ENCODE assay signal across 11 cellular contexts in genomic region chr6:151962246-151962846, GRCh38.
A peak's percentile ranks its signal among the peaks of the same experiment; 100 is the strongest.
DNase-seq lines count a peak whose midpoint lies in the region; ATAC-seq and TF ChIP-seq lines count a peak whose summit lies in the region.
"Had no signal": no experiment of that assay in that cellular context is flagged by ENCODE, and none has a peak within 500 bp of the region (broad histone marks: within the 10 kb centered on the region; RNA-seq: fewer than 3 reads in every experiment).

No MANE protein-coding gene starts in this region.

- no TSS peak for BruUV-seq in Calu3 (replicated peaks; lab: Mats Ljungman, UMichigan)
- no TSS peak for BruUV-seq in IMR-90 (replicated peaks; lab: Mats Ljungman, UMichigan)

- H3K27ac ChIP-seq in IMR-90 (ENCODE audit: insufficient read depth, low read length) = no peak overlapping the region
- H3K27ac ChIP-seq: heart left ventricle had no signal

- no peaks in the 10 kb centered on the region for H3K79me1 ChIP-seq in IMR-90 (ENCODE audit: low read depth in 1 of 2, low read length in 2 of 2)

- no peak overlapping the region for H4K8ac ChIP-seq in IMR-90 (ENCODE audit: low read depth in 2 of 2, low read length in 2 of 2)

- in situ Hi-C loops in IMR-90 (cut with MboI; ENCODE audit: low sequenced_read_pairs) = no loop called here

- H3K36me3 Mint-ChIP-seq in Calu3 (ENCODE audit: insufficient read depth, unreplicated experiment) = no peaks in the 10 kb centered on the region
- H3K36me3 Mint-ChIP-seq in activated naive CD8-positive, alpha-beta T cell treated with anti-CD3 and anti-CD28 coated beads, Interleukin-2, amount 10 ng/mL, durations not matched to agents 7 days and 5 days = no peaks in the 10 kb centered on the region

- H3K14ac ChIP-seq in IMR-90 (replicated peaks; ENCODE audit: low read depth, low read length) = no peak overlapping the region

- H4K91ac ChIP-seq in IMR-90 (ENCODE audit: insufficient read depth, low read depth, low read length) = no peak overlapping the region

- H3K36me3 ChIP-seq in IMR-90 (ENCODE audit: control insufficient read depth, insufficient read depth, low read length) = no peaks in the 10 kb centered on the region
- H3K36me3 ChIP-seq: heart left ventricle had no signal

- CTCF ChIA-PET in Calu3 (lab: Charles Lee) (no interaction called here), IMR-90 (lab: Yijun Ruan, JAX) (no interaction called here)

- H3K27me3 ChIP-seq in IMR-90 (ENCODE audit: control insufficient read depth, insufficient read depth, low read length) = no peaks in the 10 kb centered on the region
- H3K27me3 ChIP-seq: heart left ventricle had no signal

- H3K27ac Mint-ChIP-seq in Calu3 (ENCODE audit: unreplicated experiment) = no peak overlapping the region
- H3K27ac Mint-ChIP-seq in activated naive CD8-positive, alpha-beta T cell treated with anti-CD3 and anti-CD28 coated beads, Interleukin-2, amount 10 ng/mL, durations not matched to agents 7 days and 5 days = no peak overlapping the region

- ATAC-seq in IMR-90 (ENCODE audit: low read depth) = no peak
- peak; percentile 45 for ATAC-seq in activated naive CD8-positive, alpha-beta T cell treated with anti-CD3 and anti-CD28 coated beads, Interleukin-2, amount 10 ng/mL, durations not matched to agents 7 days and 5 days (ENCODE audit: low read depth)
- no peak for ATAC-seq in GM19328 (IDR thresholded peaks at IDR 0.05; ENCODE audit: unreplicated experiment)
- no peak for ATAC-seq in GM21390 (IDR thresholded peaks at IDR 0.05; ENCODE audit: unreplicated experiment)
- ATAC-seq: heart left ventricle, mucosa of descending colon had no signal

- no peak overlapping the region for H3K4me3 ChIP-seq in IMR-90 (ENCODE audit: insufficient read depth, low read depth, low read length)
- H3K4me3 ChIP-seq: heart left ventricle, mucosa of descending colon had no signal

- TF ChIP-seq RAD21 in IMR-90 (IDR thresholded peaks at IDR 0.05; ENCODE audit: low read length) = no peak

- no peak overlapping the region for H3K56ac ChIP-seq in IMR-90 (ENCODE audit: extremely low read depth, insufficient read depth, low read length)

- H4K5ac ChIP-seq in IMR-90 (ENCODE audit: low read depth, low read length) = no peak overlapping the region

- no peaks in the 10 kb centered on the region for H4K20me1 ChIP-seq in IMR-90 (ENCODE audit: insufficient read depth, low read length)

- no peaks in the 10 kb centered on the region for H3K4me1 ChIP-seq in IMR-90 (ENCODE audit: control insufficient read depth, insufficient read depth, low read length)
- H3K4me1 ChIP-seq: heart left ventricle had no signal

- intact Hi-C loops in Calu3 (cut with micrococcal nuclease; ENCODE audit: unreplicated experiment) = loop anchor here (5.0 kb wide), 1 partner anchor 150 kb away; no protein-coding TSS in a partner anchor
- intact Hi-C loops in IMR-90 (cut with micrococcal nuclease) = no loop called here
- intact Hi-C loops in posterior vena cava (cut with DNase I) = no loop called here

- H2BK15ac ChIP-seq in IMR-90 (ENCODE audit: low read depth, low read length) = no peak overlapping the region

- no peak overlapping the region for H3K4me3 Mint-ChIP-seq in Calu3 (ENCODE audit: low read depth, unreplicated experiment)
- H3K4me3 Mint-ChIP-seq in activated naive CD8-positive, alpha-beta T cell treated with anti-CD3 and anti-CD28 coated beads, Interleukin-2, amount 10 ng/mL, durations not matched to agents 7 days and 5 days = no peak overlapping the region

- no CpG with 5 or more reads among the region's 5 CpGs for WGBS in IMR-90 (ENCODE audit: extremely low coverage in 2 of 2, insufficient read length in 1 of 2), 2 experiments

- peaks cover 8% of the 10 kb centered on the region for H3K9me3 Mint-ChIP-seq in Calu3 (ENCODE audit: low read depth, unreplicated experiment)
- peaks cover 11% of the 10 kb centered on the region for H3K9me3 Mint-ChIP-seq in activated naive CD8-positive, alpha-beta T cell treated with anti-CD3 and anti-CD28 coated beads, Interleukin-2, amount 10 ng/mL, durations not matched to agents 7 days and 5 days

- no peak for TF ChIP-seq POLR2A in IMR-90 (IDR thresholded peaks at IDR 0.05; ENCODE audit: low read depth, low read length)

- no peak overlapping the region for H2AK5ac ChIP-seq in IMR-90 (ENCODE audit: low read depth, low read length)

- no peak overlapping the region for H2AK9ac ChIP-seq in IMR-90 (replicated peaks; ENCODE audit: low read depth, low read length, poor library complexity)

- H3K4ac ChIP-seq in IMR-90 (ENCODE audit: low read depth, low read length) = no peak overlapping the region

- TF ChIP-seq CTCF in Calu3 (IDR thresholded peaks at IDR 0.05; ENCODE audit: unreplicated experiment) (no peak), IMR-90 (conservative IDR thresholded peaks at IDR 0.05; ENCODE audit: low read depth, low read length) (no peak)

- H3K9ac ChIP-seq in IMR-90 (ENCODE audit: low read depth, low read length) = no peak overlapping the region

- no peak overlapping the region for H3K18ac ChIP-seq in IMR-90 (ENCODE audit: low read depth, low read length)

- no peak overlapping the region for H2BK20ac ChIP-seq in IMR-90 (ENCODE audit: low read depth, low read length)

- POLR2A ChIA-PET in IMR-90 (lab: Charles Lee; ENCODE audit: unreplicated experiment) = no interaction called here
- POLR2A ChIA-PET in activated naive CD8-positive, alpha-beta T cell treated with anti-CD3 and anti-CD28 coated beads, Interleukin-2, amount 10 ng/mL, durations not matched to agents 7 days and 5 days (lab: Charles Lee) = no interaction called here

- H3K27me3 Mint-ChIP-seq in Calu3 (ENCODE audit: unreplicated experiment) = no peaks in the 10 kb centered on the region
- H3K27me3 Mint-ChIP-seq in activated naive CD8-positive, alpha-beta T cell treated with anti-CD3 and anti-CD28 coated beads, Interleukin-2, amount 10 ng/mL, durations not matched to agents 7 days and 5 days = peaks cover 70% of the 10 kb centered on the region

- H3K9me1 ChIP-seq in IMR-90 (ENCODE audit: insufficient read depth, low read length) = no peaks in the 10 kb centered on the region

- H3K4me1 Mint-ChIP-seq in Calu3 (ENCODE audit: low read depth, unreplicated experiment) = peaks cover 23% of the 10 kb centered on the region
- H3K4me1 Mint-ChIP-seq in activated naive CD8-positive, alpha-beta T cell treated with anti-CD3 and anti-CD28 coated beads, Interleukin-2, amount 10 ng/mL, durations not matched to agents 7 days and 5 days = peaks cover 10% of the 10 kb centered on the region

- H3K4me2 ChIP-seq in IMR-90 (ENCODE audit: low read depth, low read length) = no peak overlapping the region

- 0 out of 2 replicates have a peak, but pooled peaks cover 3% of the 10 kb centered on the region for H3K9me3 ChIP-seq in IMR-90 (ENCODE audit: control insufficient read depth, insufficient read depth, low read length)
- H3K9me3 ChIP-seq: mucosa of descending colon had no signal

- no peak overlapping the region for H3K23ac ChIP-seq in IMR-90 (ENCODE audit: low read depth, low read length)

- H2BK120ac ChIP-seq in IMR-90 (ENCODE audit: low read depth, low read length) = no peak overlapping the region

- H2AFZ ChIP-seq in IMR-90 (replicated peaks; ENCODE audit: low read length, poor library complexity) = no peak overlapping the region

- dilution Hi-C loops in IMR-90 (cut with HindIII; ENCODE audit: low sequenced_read_pairs, unreplicated experiment) = no loop called here

- no peak overlapping the region for H2BK5ac ChIP-seq in IMR-90 (ENCODE audit: low read depth, low read length, poor library complexity, severe bottlenecking)

- peak; percentile 6 for DNase-seq in Calu3
- no peak for DNase-seq in IMR-90
- DNase-seq in activated naive CD8-positive, alpha-beta T cell treated with anti-CD3 and anti-CD28 coated beads, Interleukin-2, amount 10 ng/mL, durations not matched to agents 7 days and 5 days = no peak
- peak; percentile 19 for DNase-seq in kidney tubule cell (ENCODE audit: low spot score)
- no peak for DNase-seq in DMS53 treated with DMSO at 0.1 percent for 48 hours (lab: John Stamatoyannopoulos, UW; ENCODE audit: unreplicated experiment)
- no peak for DNase-seq in posterior vena cava (ENCODE audit: low spot score)
- DNase-seq: heart left ventricle, mucosa of descending colon, NCI-H69 had no signal

TF ChIP-seq in IMR-90, 13 proteins besides CTCF, POLR2A, EP300 and RAD21:
- TF ChIP-seq SMC3 (IDR thresholded peaks at IDR 0.05; ENCODE audit: low read depth, low read length) (no peak), CEBPB (IDR thresholded peaks at IDR 0.05; ENCODE audit: low read depth, low read length) (peak; percentile 86), RFX5 (IDR thresholded peaks at IDR 0.05; ENCODE audit: low read depth, low read length) (no peak), MAFK (IDR thresholded peaks at IDR 0.05; ENCODE audit: low read depth, low read length) (no peak), RCOR1 (IDR thresholded peaks at IDR 0.05; ENCODE audit: insufficient replicate concordance, low read length) (no peak), ELK1 (IDR thresholded peaks at IDR 0.05; ENCODE audit: borderline replicate concordance, low read depth, low read length) (no peak), BHLHE40 (IDR thresholded peaks at IDR 0.05; ENCODE audit: low read depth, low read length) (no peak)

Comparison
In these comparisons a context has a peak if more than half of its experiments do, and no peak if none do; other contexts are left out.
1. DNase-seq: peak in Calu3 (single experiment) and kidney tubule cell (single experiment); none in IMR-90 (single experiment), activated naive CD8-positive, alpha-beta T cell treated with anti-CD3 and anti-CD28 coated beads, Interleukin-2, amount 10 ng/mL, durations not matched to agents 7 days and 5 days (single experiment), DMS53 treated with DMSO at 0.1 percent for 48 hours (single experiment) and posterior vena cava (single experiment).